In genomic region chr20:58853466-58853865, GRCh38 we compare ENCODE assay signal across 16 cellular contexts. TPM values are rescaled to one million over a fixed set of nuclear protein-coding genes. Genes with fewer than 3 reads are reported as not detected.
"Had no signal": no experiment of that assay in that cellular context is flagged by ENCODE, and none has a peak within 500 bp of the region (broad histone marks: within the 10 kb centered on the region; RNA-seq: fewer than 3 reads in every experiment).

No MANE protein-coding gene starts in this region.

- H3K27ac Mint-ChIP-seq: dendritic cell treated with granulocyte-macrophage colony-stimulating factor and Interleukin-4, amounts not matched to agents 40 ng/mL and 50 ng/mL, for 4 days; effector memory CD8-positive, alpha-beta T cell had no signal

- H3K9me3 ChIP-seq: esophagus squamous epithelium, gastroesophageal sphincter, ovary, right atrium auricular region had no signal

- H3K36me3 ChIP-seq: esophagus squamous epithelium, gastroesophageal sphincter, ovary, right atrium auricular region had no signal

- H3K27me3 ChIP-seq: ovary, right atrium auricular region had no signal

- H3K27ac ChIP-seq: esophagus squamous epithelium, gastroesophageal sphincter, ovary, right atrium auricular region had no signal

- DNase-seq: esophagus squamous epithelium; foreskin fibroblast; glutamatergic neuron; left colon; mesendoderm; naive thymus-derived CD8-positive, alpha-beta T cell; small intestine; stimulated activated CD4-positive, alpha-beta T cell treated with anti-CD3 and anti-CD28 coated beads, Interleukin-12 subunit alpha, Interleukin-12 subunit beta, amount 100 ng/mL, for 4 hours had no signal

- H3K4me3 ChIP-seq: ovary had no signal

- H3K36me3 Mint-ChIP-seq: naive thymus-derived CD8-positive, alpha-beta T cell had no signal

- H3K4me3 Mint-ChIP-seq: dendritic cell treated with granulocyte-macrophage colony-stimulating factor and Interleukin-4, amounts not matched to agents 40 ng/mL and 50 ng/mL, for 4 days had no signal

RNA-seq across cellular contexts. Expression of gene GNAS-AS1, which starts 2.8 kb away (rescaled TPM):
- total RNA-seq: lung microvascular endothelial cell, posterior vena cava, right atrium auricular region had no signal
- polyA plus RNA-seq: neural cell had no signal
